In genomic region chr2:26474261-26474785, GRCh38 we compare ENCODE assay signal across 1 cellular context.
TF ChIP-seq lines count a peak whose summit lies in the region.

No MANE protein-coding gene starts in this region.

TF ChIP-seq in H1, 55 proteins besides CTCF, POLR2A, EP300 and RAD21 (continued from another document):
- TF ChIP-seq CHD2 (IDR thresholded peaks at IDR 0.05; ENCODE audit: low read length) (no peak), RFX5 (IDR thresholded peaks at IDR 0.05; ENCODE audit: borderline replicate concordance, low read depth, low read length) (no peak), SAP30 (IDR thresholded peaks at IDR 0.05; ENCODE audit: insufficient read depth, insufficient replicate concordance, low read length) (no peak), SRF (IDR thresholded peaks at IDR 0.05; ENCODE audit: low read depth, low read length) (no peak), TEAD4 (IDR thresholded peaks at IDR 0.05; ENCODE audit: low read depth, low read length) (no peak), GTF2F1 (IDR thresholded peaks at IDR 0.05; ENCODE audit: borderline replicate concordance, low read depth, low read length) (no peak), ATF3 (IDR thresholded peaks at IDR 0.05; ENCODE audit: insufficient read depth, low read depth, low read length) (no peak), KDM4A (IDR thresholded peaks at IDR 0.05; ENCODE audit: low read depth, low read length, severe bottlenecking) (no peak), TAF1 (IDR thresholded peaks at IDR 0.05; ENCODE audit: low read depth, low read length) (no peak)
